Comparison of ENCODE assay signal across 11 cellular contexts in genomic region chrX:44937606-44938005, GRCh38.
DNase-seq lines count a peak whose midpoint lies in the region; ATAC-seq and TF ChIP-seq lines count a peak whose summit lies in the region.
"Had no signal": no experiment of that assay in that cellular context is flagged by ENCODE, and none has a peak within 500 bp of the region (broad histone marks: within the 10 kb centered on the region; RNA-seq: fewer than 3 reads in every experiment).

No MANE protein-coding gene starts in this region.

- WGBS in ovary, 3 donors: 85 to 89% (median 87%) methylated on average over 2 of the region's 2 CpGs

- H3K27ac ChIP-seq in CD8-positive, alpha-beta memory T cell (ENCODE audit: low read depth, low read length): no peak overlapping the region
- H3K27ac ChIP-seq in ovary: no peak overlapping the region

- TF ChIP-seq CTCF in ovary (IDR thresholded peaks at IDR 0.05): no peak

- peak overlapping the region in 5 of 8 donors; percentile 11 to 76 (median 28) for H3K27ac Mint-ChIP-seq in CD8-positive, alpha-beta memory T cell

- no peaks in the 10 kb centered on the region for H3K27me3 ChIP-seq in CD8-positive, alpha-beta memory T cell (ENCODE audit: insufficient read depth, low read length, poor library complexity, severe bottlenecking)
- H3K27me3 ChIP-seq in ovary: no peaks in the 10 kb centered on the region

- peaks cover 65 to 86% (median 69%) of the 10 kb centered on the region in 3 donors for H3K4me1 Mint-ChIP-seq in CD8-positive, alpha-beta memory T cell

- peak overlapping the region in 6 of 7 donors; percentile 20 to 66 (median 56) for H3K4me3 Mint-ChIP-seq in CD8-positive, alpha-beta memory T cell

- H3K36me3 ChIP-seq in CD8-positive, alpha-beta memory T cell (ENCODE audit: insufficient read depth, low read length): no peaks in the 10 kb centered on the region
- no peaks in the 10 kb centered on the region for H3K36me3 ChIP-seq in ovary

- no peaks in the 10 kb centered on the region for H3K9me3 Mint-ChIP-seq in CD8-positive, alpha-beta memory T cell

- H3K9me3 ChIP-seq in CD8-positive, alpha-beta memory T cell (ENCODE audit: low read length): no peaks in the 10 kb centered on the region
- H3K9me3 ChIP-seq in ovary: no peaks in the 10 kb centered on the region

- H3K27me3 Mint-ChIP-seq in CD8-positive, alpha-beta memory T cell: no peaks in the 10 kb centered on the region

- POLR2A ChIA-PET in CD8-positive, alpha-beta memory T cell (lab: Charles Lee): no interaction called here

- ATAC-seq in GM19452 (IDR thresholded peaks at IDR 0.05; ENCODE audit: unreplicated experiment): peak; percentile 58
- ATAC-seq in HG03378 (IDR thresholded peaks at IDR 0.05; ENCODE audit: unreplicated experiment): peak; percentile 80
- ATAC-seq in sciatic nerve: no peak

- no peak for TF ChIP-seq EP300 in ovary (IDR thresholded peaks at IDR 0.05)

- CTCF ChIA-PET in CD8-positive, alpha-beta memory T cell (lab: Charles Lee): no interaction called here

- peaks cover 29% of the 10 kb centered on the region for H3K4me1 ChIP-seq in CD8-positive, alpha-beta memory T cell (ENCODE audit: insufficient read depth, low read length)
- H3K4me1 ChIP-seq in ovary (ENCODE audit: insufficient read depth): peaks cover 2% of the 10 kb centered on the region

- peaks cover 2 to 7% (median 5%) of the 10 kb centered on the region in 3 donors for H3K36me3 Mint-ChIP-seq in CD8-positive, alpha-beta memory T cell

- H3K4me3 ChIP-seq in CD8-positive, alpha-beta memory T cell (ENCODE audit: low read length): no peak overlapping the region
- H3K4me3 ChIP-seq in ovary: no peak overlapping the region

- TF ChIP-seq POLR2A in ovary (IDR thresholded peaks at IDR 0.05) (no peak), erythroblast (IDR thresholded peaks at IDR 0.05; ENCODE audit: low read length) (no peak)

- in situ Hi-C loops in G401 (cut with HindIII; ENCODE audit: low sequenced_read_pairs): no loop called here

- DNase-seq in CD8-positive, alpha-beta memory T cell: no peak
- peak; percentile 40 for DNase-seq in medulla oblongata (ENCODE audit: extremely low spot score)
- no peak for DNase-seq in G401 (ENCODE audit: low spot score)
- DNase-seq in sciatic nerve (ENCODE audit: low spot score): no peak
- no peak for DNase-seq in ovary
- DNase-seq in erythroblast (lab: John Stamatoyannopoulos, UW): no peak
- DNase-seq: AML-193, H7, NCI-H2029 treated with DMSO at 0.1 percent for 48 hours had no signal

- intact Hi-C loops in sciatic nerve (cut with DNase I): no loop called here
- intact Hi-C loops in ovary (cut with DNase I): no loop called here
